8 cellular contexts compared by ENCODE assay signal in the genomic region with DNA sequence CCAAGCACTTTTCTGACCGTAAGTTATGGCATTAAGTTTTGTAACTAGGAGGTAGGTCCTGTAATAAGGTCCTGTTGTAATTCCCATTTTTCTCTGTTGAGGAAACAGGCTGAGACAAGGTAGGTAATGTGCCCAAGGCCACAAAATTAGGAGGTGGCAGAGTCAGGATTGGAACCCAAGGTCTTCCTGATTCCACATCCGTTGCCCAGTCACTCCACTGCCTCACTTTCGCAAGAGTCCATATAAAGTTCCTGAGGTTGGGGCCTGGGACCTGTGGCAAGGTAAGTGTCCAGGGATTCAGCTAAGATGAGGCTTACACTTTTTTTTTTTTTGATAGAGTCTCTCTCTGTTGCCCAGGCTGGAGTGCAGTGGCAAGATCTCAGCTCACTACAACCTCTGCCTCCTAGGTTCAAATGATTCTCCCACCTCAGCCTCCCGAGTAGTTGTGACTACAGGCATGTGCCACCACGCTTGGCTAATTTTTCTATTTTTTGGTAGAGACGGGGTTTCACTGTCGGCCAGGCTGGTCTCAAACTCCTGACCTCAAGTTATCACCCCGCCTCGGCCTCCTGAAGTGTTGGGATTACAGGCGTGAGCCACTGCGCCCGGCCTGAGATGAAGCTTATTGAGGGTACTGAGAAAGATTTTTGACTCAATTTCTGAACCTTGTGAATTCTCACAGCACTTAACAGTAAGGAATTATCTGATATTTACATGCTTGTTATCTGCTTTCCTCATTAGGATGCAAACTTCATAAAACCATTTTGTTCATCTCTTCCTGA. TPM values are rescaled to one million over a fixed set of nuclear protein-coding genes. Genes with fewer than 3 reads are reported as not detected.
DNase-seq lines count a peak whose midpoint lies in the region; ATAC-seq and TF ChIP-seq lines count a peak whose summit lies in the region.

No MANE protein-coding gene starts in this region.

- peak overlapping the region; percentile 68 to 97 (median 86) for H3K27ac ChIP-seq in heart left ventricle
- peak overlapping the region; percentile 64 to 80 for H3K27ac ChIP-seq in mucosa of rectum (ENCODE audit: low read depth in 2 of 2, low read length in 2 of 2)
- peak overlapping the region; percentile 83 to 89 for H3K27ac ChIP-seq in uterus

- H3K36me3 Mint-ChIP-seq in brain, result no peaks in the 10 kb centered on the region

- no peaks in the 10 kb centered on the region for H3K27me3 ChIP-seq in heart left ventricle
- H3K27me3 ChIP-seq in mucosa of rectum (ENCODE audit: control insufficient read depth in 2 of 2, insufficient read depth in 2 of 2, low read length in 2 of 2), result no peaks in the 10 kb centered on the region
- H3K27me3 ChIP-seq in uterus, result no peaks in the 10 kb centered on the region

- H3K36me3 ChIP-seq in heart left ventricle (no peaks in the 10 kb centered on the region), mucosa of rectum (ENCODE audit: control insufficient read depth in 2 of 2, insufficient read depth in 2 of 2, low read length in 2 of 2) (no peaks in the 10 kb centered on the region), uterus (no peaks in the 10 kb centered on the region)

- peaks cover 3% of the 10 kb centered on the region for H3K27me3 Mint-ChIP-seq in brain

- peak overlapping the region in 3 of 5 experiments; percentile 86 to 91 (median 90) for H3K27ac Mint-ChIP-seq in brain

- H3K4me1 ChIP-seq in heart left ventricle (peaks cover 0 to 31% (median 20%) of the 10 kb centered on the region in 12 donors), mucosa of rectum (ENCODE audit: control insufficient read depth in 2 of 2, insufficient read depth in 2 of 2, low read length in 2 of 2) (peaks cover 11 to 12% of the 10 kb centered on the region in 2 donors), uterus (peaks cover 0 to 8% of the 10 kb centered on the region in 2 donors)

- H3K4me3 Mint-ChIP-seq in brain, result peak overlapping the region in 1 of 5 experiments; percentile 30

- TF ChIP-seq CTCF in heart left ventricle (IDR thresholded peaks at IDR 0.05), result no peak
- no peak for TF ChIP-seq CTCF in brain (conservative IDR thresholded peaks at IDR 0.05)
- no peak for TF ChIP-seq CTCF in uterus (IDR thresholded peaks at IDR 0.05)

- no peak for TF ChIP-seq POLR2A in heart left ventricle (IDR thresholded peaks at IDR 0.05)
- no peak for TF ChIP-seq POLR2A in uterus (IDR thresholded peaks at IDR 0.05)

- no peaks in the 10 kb centered on the region for H3K9me3 Mint-ChIP-seq in brain

- H3K9ac ChIP-seq in mucosa of rectum (ENCODE audit: low read depth in 1 of 2, low read length in 2 of 2), result peak overlapping the region in 1 of 2 donors; percentile 50

- H3K9me3 ChIP-seq in heart left ventricle (no peaks in the 10 kb centered on the region), mucosa of rectum (ENCODE audit: control insufficient read depth in 2 of 2, low read length in 2 of 2) (no peaks in the 10 kb centered on the region), uterus (no peaks in the 10 kb centered on the region)

- H3K4me1 Mint-ChIP-seq in brain, result peaks cover 24% of the 10 kb centered on the region

- ATAC-seq in heart left ventricle, result no peak

- DNase-seq in heart left ventricle (no peak), cardiac septum (ENCODE audit: low spot score) (no peak), uterus (no peak), NCI-H748 treated with DMSO at 0.1 percent for 48 hours (lab: John Stamatoyannopoulos, UW) (no peak), C1 segment of cervical spinal cord (lab: John Stamatoyannopoulos, UW) (no peak), NCI-H1436 treated with DMSO at 0.1 percent for 48 hours (lab: John Stamatoyannopoulos, UW) (no peak)

- 85 to 88% (median 88%) methylated on average over 12 of the region's 12 CpGs for WGBS in heart left ventricle, 4 donors

- intact Hi-C loops in heart left ventricle (cut with DNase I) (loop anchor here in 8 of 10 donors (2.0 to 10.0 kb wide), 7 partner anchors 102 to 1034 kb away; a partner anchor contains a TSS), cardiac septum (cut with DNase I) (loop anchor here (10.0 kb wide), 2 partner anchors 290 to 1030 kb away; no protein-coding TSS in a partner anchor), uterus (cut with DNase I; ENCODE audit: low total_unique reads) (no loop called here)

- peak overlapping the region in 9 of 12 donors; percentile 2 to 45 (median 25) for H3K4me3 ChIP-seq in heart left ventricle
- peak overlapping the region in 1 of 2 donors; percentile 4 for H3K4me3 ChIP-seq in mucosa of rectum (ENCODE audit: low read length in 2 of 2)
- H3K4me3 ChIP-seq in uterus, result no peak overlapping the region

RNA-seq across cellular contexts. Expression of a gene that starts 20.3 kb away (rescaled TPM):
- total RNA-seq in heart left ventricle, result 10 to 100 TPM; 30.0 to 56.5 (median 34.9) TPM
- 10 to 100 TPM; 10.7 to 39.3 TPM for polyA plus RNA-seq in heart left ventricle
- total RNA-seq in cardiac septum, result 33.7 TPM
- polyA plus RNA-seq in brain (ENCODE audit: insufficient read depth, low read depth, low replicate concordance), result 68.0 TPM
- total RNA-seq in uterus, result 100 to 1,000 TPM in 1 of 4 donors, 10 to 100 TPM in 3; 20.5 to 109 (median 50.3) TPM

Comparison
In these comparisons a context has a peak if more than half of its experiments do, and no peak if none do; other contexts are left out.
1. H3K4me3 ChIP-seq: peak in heart left ventricle (9 of 12); none in uterus (0 of 2).
2. Peak in every context shown above with its lines, with median percentiles within 50 percentile points of each other: H3K27ac ChIP-seq.